Comparison of ENCODE assay signal across 24 cellular contexts in genomic region chr3:101281616-101282015, GRCh38. TPM values are rescaled to one million over a fixed set of nuclear protein-coding genes. Genes with fewer than 3 reads are reported as not detected.
DNase-seq lines count a peak whose midpoint lies in the region; ATAC-seq, FAIRE-seq and TF ChIP-seq lines count a peak whose summit lies in the region.
"Had no signal": no experiment of that assay in that cellular context is flagged by ENCODE, and none has a peak within 500 bp of the region (broad histone marks: within the 10 kb centered on the region; RNA-seq: fewer than 3 reads in every experiment).

No MANE protein-coding gene starts in this region.

- H3K14ac ChIP-seq in H1 (ENCODE audit: insufficient read length), result no peak overlapping the region

- ATAC-seq in GM19035 (IDR thresholded peaks at IDR 0.05; ENCODE audit: unreplicated experiment), result no peak
- no peak for ATAC-seq in HG02759 (IDR thresholded peaks at IDR 0.05; ENCODE audit: unreplicated experiment)
- ATAC-seq: HCT116, HepG2, K562 had no signal

- H3K4me3 ChIP-seq in SJCRH30 (no peak overlapping the region), H1 (ENCODE audit: extremely low read depth in 1 of 4, insufficient read depth in 2 of 4, low read depth in 3 of 4, low read length in 4 of 4) (no peak overlapping the region), neural progenitor cell (no peak overlapping the region)
- H3K4me3 ChIP-seq: K562, MG63, Peyer's patch had no signal

- no peak overlapping the region for H3K4me2 ChIP-seq in H1 (ENCODE audit: insufficient read depth in 1 of 2, low read depth in 2 of 2, low read length in 2 of 2)
- H3K4me2 ChIP-seq in neural progenitor cell, result no peak overlapping the region

- no peak overlapping the region for H3K27ac Mint-ChIP-seq in neural progenitor cell
- H3K27ac Mint-ChIP-seq: CD14-positive monocyte had no signal

- H3K9me3 ChIP-seq in SJCRH30 (replicated peaks), result no peaks in the 10 kb centered on the region
- H3K9me3 ChIP-seq in H1 (ENCODE audit: insufficient read depth in 2 of 2, low read depth in 1 of 2, low read length in 1 of 2), result no peaks in the 10 kb centered on the region
- no peaks in the 10 kb centered on the region for H3K9me3 ChIP-seq in neural progenitor cell (ENCODE audit: low read depth)
- H3K9me3 ChIP-seq: MG63, Peyer's patch had no signal

- TF ChIP-seq RAD21 in H1 (IDR thresholded peaks at IDR 0.05 in 1 of 2, conservative IDR thresholded peaks at IDR 0.05 in 1 of 2; ENCODE audit: low read depth in 2 of 2, low read length in 2 of 2), result no peak

- H3K23ac ChIP-seq in H1 (ENCODE audit: insufficient read length), result no peak overlapping the region

- H3K79me2 ChIP-seq in H1 (ENCODE audit: control insufficient read depth in 1 of 2, insufficient read depth in 2 of 2, low read length in 2 of 2) (no peaks in the 10 kb centered on the region), neural progenitor cell (ENCODE audit: low read depth) (no peaks in the 10 kb centered on the region)

- peaks cover 2% of the 10 kb centered on the region for H3K27me3 Mint-ChIP-seq in neural progenitor cell (ENCODE audit: insufficient read depth, low read depth)

- H4K91ac ChIP-seq in H1 (replicated peaks; ENCODE audit: insufficient read length, low read length), result no peak overlapping the region

- peaks cover 23% of the 10 kb centered on the region for H3K4me1 ChIP-seq in SJCRH30
- H3K4me1 ChIP-seq in H1 (replicated peaks in 1 of 4; ENCODE audit: control insufficient read depth in 3 of 4, insufficient read depth in 4 of 4, low read length in 3 of 4), result peaks cover 0 to 3% (median 0%) of the 10 kb centered on the region in 4 experiments; a peak in 1 of 7 replicates
- H3K4me1 ChIP-seq in neural progenitor cell, result peaks cover 3% of the 10 kb centered on the region
- H3K4me1 ChIP-seq: Peyer's patch had no signal

- no peak overlapping the region for H2AK5ac ChIP-seq in H1 (ENCODE audit: low read depth, low read length)

- DNase-seq in D341Med (ENCODE audit: low spot score) (peak; percentile 58), SJCRH30 (peak; percentile 94 to 97), H1 (ENCODE audit: low read depth in 1 of 2, low spot score in 2 of 2) (no peak), neural progenitor cell (ENCODE audit: low spot score) (peak; percentile 8), T-helper 9 cell (no peak), T1000 (lab: John Stamatoyannopoulos, UW) (no peak)
- DNase-seq: DMS53, GDM1, GOT3, MG63, NCI-H1417, NCI-H1694 treated with DMSO at 0.1 percent for 48 hours, NCI-H446 treated with DMSO at 0.1 percent for 48 hours, NCI-H748 treated with DMSO at 0.1 percent for 48 hours, Peyer's patch had no signal

- H3K36me3 ChIP-seq in SJCRH30, result no peaks in the 10 kb centered on the region
- H3K36me3 ChIP-seq in H1 (ENCODE audit: control insufficient read depth in 2 of 4, insufficient read depth in 4 of 4, low read length in 3 of 4), result no peaks in the 10 kb centered on the region
- no peaks in the 10 kb centered on the region for H3K36me3 ChIP-seq in neural progenitor cell
- H3K36me3 ChIP-seq: MG63, Peyer's patch had no signal

- no peak overlapping the region for H2BK5ac ChIP-seq in H1 (ENCODE audit: low read depth, low read length)

- peak overlapping the region; percentile 0; the same call in 1 of the 2 replicates for H3K27ac ChIP-seq in SJCRH30
- H3K27ac ChIP-seq in H1 (ENCODE audit: low read depth, low read length), result no peak overlapping the region
- H3K27ac ChIP-seq in neural progenitor cell, result no peak overlapping the region
- H3K27ac ChIP-seq: Peyer's patch had no signal

- H4K8ac ChIP-seq in H1 (ENCODE audit: extremely low read depth, insufficient read depth, low read length), result no peak overlapping the region

- TF ChIP-seq CTCF in H1 (IDR thresholded peaks at IDR 0.05; ENCODE audit: control extremely low read depth in 1 of 3, insufficient read depth in 1 of 3, low read depth in 1 of 3, low read length in 3 of 3) (no peak), neural progenitor cell (IDR thresholded peaks at IDR 0.05) (no peak)

- no peak for FAIRE-seq in H1 (lab: Jason Lieb, UNC)
- FAIRE-seq: A204.1, D721Med, GM18507, HepG2, K562 had no signal

- no peaks in the 10 kb centered on the region for H3F3A ChIP-seq in neural progenitor cell (ENCODE audit: low read depth)

- no peak overlapping the region for H2BK120ac ChIP-seq in H1 (replicated peaks; ENCODE audit: low read depth, low read length)

- H2BK12ac ChIP-seq in H1 (ENCODE audit: low read depth, low read length), result no peak overlapping the region

- peaks cover 9% of the 10 kb centered on the region for H3K4me1 Mint-ChIP-seq in neural progenitor cell
- H3K4me1 Mint-ChIP-seq: CD14-positive monocyte had no signal

- no peak overlapping the region for H3K56ac ChIP-seq in H1 (replicated peaks; ENCODE audit: insufficient read length, low read depth, low read length)

- H3K9ac ChIP-seq in H1 (replicated peaks in 1 of 4; ENCODE audit: extremely low read depth in 1 of 4, low read depth in 3 of 4, low read length in 3 of 4), result no peak overlapping the region
- no peak overlapping the region for H3K9ac ChIP-seq in neural progenitor cell

- no peak for TF ChIP-seq POLR2A in H1 (IDR thresholded peaks at IDR 0.05; ENCODE audit: control extremely low read depth in 1 of 2, low read depth in 2 of 2, low read length in 2 of 2)

- H3K4me3 Mint-ChIP-seq in neural progenitor cell, result no peak overlapping the region
- H3K4me3 Mint-ChIP-seq: CD14-positive monocyte had no signal

- no peak overlapping the region for H4K5ac ChIP-seq in H1 (ENCODE audit: insufficient read length, low read depth, low read length)

- H2BK20ac ChIP-seq in H1 (ENCODE audit: low read length), result no peak overlapping the region

- no peak overlapping the region for H2BK15ac ChIP-seq in H1 (ENCODE audit: low read length)

- no peak overlapping the region for H3K18ac ChIP-seq in H1 (ENCODE audit: extremely low read depth, low read length)

- peak overlapping the region; percentile 15 for H3K4ac ChIP-seq in H1 (replicated peaks; ENCODE audit: insufficient read length, low read depth, low read length)

- H2AFZ ChIP-seq in H1 (ENCODE audit: low read length), result no peak overlapping the region
- H2AFZ ChIP-seq in neural progenitor cell (replicated peaks), result no peak overlapping the region

- H3K27me3 ChIP-seq in SJCRH30 (no peaks in the 10 kb centered on the region), H1 (replicated peaks in 1 of 4; ENCODE audit: control insufficient read depth in 3 of 4, extremely low read depth in 1 of 4, insufficient read depth in 3 of 4, low read length in 3 of 4) (no peaks in the 10 kb centered on the region; a peak in 1 of 7 replicates), neural progenitor cell (no peaks in the 10 kb centered on the region)
- H3K27me3 ChIP-seq: MG63, Peyer's patch had no signal

- no peak for TF ChIP-seq EP300 in H1 (IDR thresholded peaks at IDR 0.05; ENCODE audit: borderline replicate concordance in 1 of 2, low read depth in 2 of 2, low read length in 2 of 2)

- 93% methylated on average over 3 of the region's 3 CpGs; no CpG with 5 or more reads in 1 of the 2 experiments for WGBS in H1 (ENCODE audit: extremely low coverage in 1 of 2, insufficient coverage in 1 of 2, insufficient read length in 1 of 2, insufficient replicate concordance in 2 of 2, low coverage in 1 of 2, low lambda C conversion rate in 2 of 2, missing lambda C conversion rate in 1 of 2), 2 experiments

- no peaks in the 10 kb centered on the region for H3K79me1 ChIP-seq in H1 (ENCODE audit: low read depth, low read length)

- CTCF ChIA-PET in H1 (lab: Charles Lee; ENCODE audit: partially characterized antibody), result interaction anchor here (0.8 kb wide), 1 partner anchor 71 kb away, joined by 3 read pairs; no protein-coding TSS in a partner anchor

- no peaks in the 10 kb centered on the region for H3K36me3 Mint-ChIP-seq in neural progenitor cell
- H3K36me3 Mint-ChIP-seq: CD14-positive monocyte had no signal

- H4K20me1 ChIP-seq in H1 (replicated peaks in 1 of 2; ENCODE audit: control insufficient read depth in 1 of 2, insufficient read depth in 2 of 2, low read length in 2 of 2) (no peaks in the 10 kb centered on the region), neural progenitor cell (ENCODE audit: low read depth) (no peaks in the 10 kb centered on the region)

- H3K23me2 ChIP-seq in H1 (ENCODE audit: low read depth, low read length), result no peaks in the 10 kb centered on the region

- no peaks in the 10 kb centered on the region for H3K9me3 Mint-ChIP-seq in neural progenitor cell

- POLR2A ChIA-PET in H1 (lab: Charles Lee; ENCODE audit: partially characterized antibody), result interaction anchor here (0.6 kb wide), 1 partner anchor 113 kb away, joined by 3 read pairs; no protein-coding TSS in a partner anchor

TF ChIP-seq in H1, 55 proteins besides CTCF, POLR2A, EP300 and RAD21 (continues in another document):
- no peak for TF ChIP-seq CTBP2 (IDR thresholded peaks at IDR 0.05; ENCODE audit: borderline replicate concordance, insufficient read depth, insufficient read length, low read length)
- no peak for TF ChIP-seq CBX5 (IDR thresholded peaks at IDR 0.05; ENCODE audit: low read depth, low read length)
- TF ChIP-seq NANOG (IDR thresholded peaks at IDR 0.05; ENCODE audit: insufficient read depth, low read depth, low read length, poor library complexity, severe bottlenecking), result no peak
- no peak for TF ChIP-seq RXRA (IDR thresholded peaks at IDR 0.05; ENCODE audit: insufficient read depth, low read depth, low read length)
- no peak for TF ChIP-seq KDM1A (IDR thresholded peaks at IDR 0.05; ENCODE audit: borderline replicate concordance, low read length)
- TF ChIP-seq CEBPB (IDR thresholded peaks at IDR 0.05; ENCODE audit: low read depth, low read length), result no peak
- no peak for TF ChIP-seq TEAD4 (IDR thresholded peaks at IDR 0.05; ENCODE audit: low read depth, low read length)
- no peak for TF ChIP-seq SIX5 (IDR thresholded peaks at IDR 0.05; ENCODE audit: low read depth, low read length)
- TF ChIP-seq CHD1 (IDR thresholded peaks at IDR 0.05; ENCODE audit: low read depth, low read length), result no peak
- no peak for TF ChIP-seq TAF1 (IDR thresholded peaks at IDR 0.05; ENCODE audit: low read depth, low read length)
- TF ChIP-seq RBBP5 (IDR thresholded peaks at IDR 0.05; ENCODE audit: borderline replicate concordance, low read depth, low read length), result no peak
- no peak for TF ChIP-seq BRCA1 (IDR thresholded peaks at IDR 0.05; ENCODE audit: low read depth, low read length)
- TF ChIP-seq CREB1 (IDR thresholded peaks at IDR 0.05), result no peak

RNA-seq across cellular contexts. Expression of gene IMPG2, which starts 38.8 kb away (rescaled TPM):
- 0.08 and 0.20 TPM in 2 replicates for total RNA-seq in SJCRH30 (2014; rRNA removed; shearing (Covaris generic))
- 0.06 and 0.08 TPM in 2 replicates for total RNA-seq in H1 (2021; fragmentation: NEBNext Ultra II Directional; extraction: Animal tissue kit (Norgen Biotek cat#: 25700))
- 0.02 and 0.03 TPM in 2 replicates for polyA plus RNA-seq in H1 (2011; rRNA removed)
- polyA plus RNA-seq in H1 (2011; cell fraction: cytosol; rRNA removed), result 0.03 TPM
- 0.07 TPM for polyA plus RNA-seq in H1 (2011; cell fraction: nucleus; rRNA removed)
- polyA plus RNA-seq in H1 (2012, experiment 1 of 2), result 0.03 to 0.04 TPM in 2 of 4 replicates, not detected in the others
- polyA plus RNA-seq in H1 (2012, experiment 2 of 2), result not detected
- 0.04 TPM for polyA plus RNA-seq in H1 (2013, experiment 1 of 2)
- polyA plus RNA-seq in H1 (2013, experiment 2 of 2), result 0.04 TPM
- polyA minus RNA-seq in H1 (2011; rRNA and poly(A)+ RNA removed), result 0.12 and 0.13 TPM in 2 replicates
- polyA minus RNA-seq in H1 (2011; cell fraction: cytosol; rRNA and poly(A)+ RNA removed), result not detected
- polyA minus RNA-seq in H1 (2011; cell fraction: nucleus; rRNA and poly(A)+ RNA removed), result 0.20 TPM
- 0.03 and 0.15 TPM in 2 replicates for total RNA-seq in neural progenitor cell (ENCODE audit: low replicate concordance)

Comparison
In these comparisons a context has a peak if more than half of its experiments do, and no peak if none do; other contexts are left out.
1. DNase-seq: peak in D341Med (single experiment), SJCRH30 (2 of 2) and neural progenitor cell (single experiment); none in H1 (0 of 2), T-helper 9 cell (single experiment) and T1000 (single experiment).